Comparison of ENCODE assay signal across 8 cellular contexts in genomic region chr16:23595951-23596720, GRCh38. TPM values are rescaled to one million over a fixed set of nuclear protein-coding genes. Genes with fewer than 3 reads are reported as not detected.
A peak's percentile ranks its signal among the peaks of the same experiment; 100 is the strongest.
DNase-seq lines count a peak whose midpoint lies in the region; ATAC-seq and TF ChIP-seq lines count a peak whose summit lies in the region.

NDUFAB1 (minus strand) TSS chr16:23596316; CDS start chr16:23596290, 26 bp downstream.

- H3K27ac ChIP-seq in psoas muscle = peak within 1 kb of the TSS; percentile 82
- no peak within 1 kb of the TSS for H3K27ac ChIP-seq in urinary bladder (ENCODE audit: low read depth)

- DNase-seq in GM13977 (ENCODE audit: low spot score) (peak; percentile 95), NCI-H1436 (lab: John Stamatoyannopoulos, UW) (peak; percentile 79), amniotic stem cell (lab: John Stamatoyannopoulos, UW) (peak; percentile 67), left ventricle myocardium superior (peak; percentile 96), psoas muscle (peak; percentile 94 to 96)

- H3K9me3 Mint-ChIP-seq in T-helper 1 cell treated with Interleukin-12 subunit alpha and Interleukin-12 subunit beta and Interleukin-4 antibody, amounts not matched to agents 30 μg/mL and 1 μg/mL, for 36 hours = no peaks in the 10 kb centered on the region

- no peaks in the 10 kb centered on the region for H3K27me3 ChIP-seq in psoas muscle (ENCODE audit: insufficient read depth in 3 of 3, low read length in 2 of 3)

- in situ Hi-C loops in GM13977 (cut with MboI; ENCODE audit: low pct_unique_long_range_greater_than_20kb, low sequenced_read_pairs, unreplicated experiment) = no loop called here

- 1 to 2% (median 2%) methylated on average over 60 to 67 of the region's 67 CpGs for WGBS in psoas muscle, 3 donors
- WGBS in urinary bladder = 2% methylated on average over 67 of the region's 67 CpGs

- peaks cover 6 to 41% of the 10 kb centered on the region in 2 donors for H3K36me3 ChIP-seq in psoas muscle (ENCODE audit: insufficient read depth in 1 of 2, low read depth in 1 of 2)
- H3K36me3 ChIP-seq in urinary bladder (ENCODE audit: insufficient read depth) = no peaks in the 10 kb centered on the region

- intact Hi-C loops in left ventricle myocardium superior (cut with micrococcal nuclease) = no loop called here
- intact Hi-C loops in psoas muscle (cut with DNase I) = loop anchor here (1.0 to 5.0 kb wide), 3 partner anchors 39 to 45 kb away; partner anchors contain the start of genes EARS2 (in 2 of the 2), UBFD1 (in 2 of the 2), DCTN5 (in 1 of the 2) and PALB2 (in 1 of the 2)

- peaks cover 19% of the 10 kb centered on the region for H3K4me1 ChIP-seq in psoas muscle
- no peaks in the 10 kb centered on the region for H3K4me1 ChIP-seq in urinary bladder (ENCODE audit: insufficient read depth)

- peak within 1 kb of the TSS; percentile 82 for H3K27ac Mint-ChIP-seq in T-helper 1 cell treated with Interleukin-12 subunit alpha and Interleukin-12 subunit beta and Interleukin-4 antibody, amounts not matched to agents 30 μg/mL and 1 μg/mL, for 36 hours

- ATAC-seq in HG02840 (IDR thresholded peaks at IDR 0.05; ENCODE audit: low FRiP score, unreplicated experiment) (peak; percentile 90), left ventricle myocardium superior (peak; percentile 96), psoas muscle (peak; percentile 96 to 99 (median 96))

- peak; percentile 99 for TF ChIP-seq CTCF in GM13977 (IDR thresholded peaks at IDR 0.05; ENCODE audit: extremely low read depth, insufficient read depth, missing control alignments)
- TF ChIP-seq CTCF in psoas muscle (IDR thresholded peaks at IDR 0.05) = peak; percentile 100

- no peaks in the 10 kb centered on the region for H3K27me3 Mint-ChIP-seq in T-helper 1 cell treated with Interleukin-12 subunit alpha and Interleukin-12 subunit beta and Interleukin-4 antibody, amounts not matched to agents 30 μg/mL and 1 μg/mL, for 36 hours (ENCODE audit: low read depth)

- H3K9me3 ChIP-seq in psoas muscle = no peaks in the 10 kb centered on the region

- H3K4me3 ChIP-seq in psoas muscle (peak within 1 kb of the TSS; percentile 90), urinary bladder (ENCODE audit: low read depth, low read length) (peak within 1 kb of the TSS; percentile 97)

- peaks cover 13% of the 10 kb centered on the region for H3K36me3 Mint-ChIP-seq in T-helper 1 cell treated with Interleukin-12 subunit alpha and Interleukin-12 subunit beta and Interleukin-4 antibody, amounts not matched to agents 30 μg/mL and 1 μg/mL, for 36 hours (ENCODE audit: low read depth)

- peak within 1 kb of the TSS; percentile 82 for H3K4me3 Mint-ChIP-seq in T-helper 1 cell treated with Interleukin-12 subunit alpha and Interleukin-12 subunit beta and Interleukin-4 antibody, amounts not matched to agents 30 μg/mL and 1 μg/mL, for 36 hours

- H3K4me1 Mint-ChIP-seq in T-helper 1 cell treated with Interleukin-12 subunit alpha and Interleukin-12 subunit beta and Interleukin-4 antibody, amounts not matched to agents 30 μg/mL and 1 μg/mL, for 36 hours (ENCODE audit: low read depth) = peaks cover 11% of the 10 kb centered on the region

RNA-seq across cellular contexts. Expression of gene NDUFAB1, which starts in this region (rescaled TPM):
- 621 TPM for total RNA-seq in left ventricle myocardium superior
- total RNA-seq in psoas muscle = 100 to 1,000 TPM; 175 to 241 (median 210) TPM
- polyA plus RNA-seq in psoas muscle = 100 to 1,000 TPM; 304 to 441 (median 365) TPM
- 76.7 TPM for total RNA-seq in urinary bladder
- 171 TPM for polyA plus RNA-seq in urinary bladder
